ENCODE assay signal across 9 cellular contexts in the genomic region with DNA sequence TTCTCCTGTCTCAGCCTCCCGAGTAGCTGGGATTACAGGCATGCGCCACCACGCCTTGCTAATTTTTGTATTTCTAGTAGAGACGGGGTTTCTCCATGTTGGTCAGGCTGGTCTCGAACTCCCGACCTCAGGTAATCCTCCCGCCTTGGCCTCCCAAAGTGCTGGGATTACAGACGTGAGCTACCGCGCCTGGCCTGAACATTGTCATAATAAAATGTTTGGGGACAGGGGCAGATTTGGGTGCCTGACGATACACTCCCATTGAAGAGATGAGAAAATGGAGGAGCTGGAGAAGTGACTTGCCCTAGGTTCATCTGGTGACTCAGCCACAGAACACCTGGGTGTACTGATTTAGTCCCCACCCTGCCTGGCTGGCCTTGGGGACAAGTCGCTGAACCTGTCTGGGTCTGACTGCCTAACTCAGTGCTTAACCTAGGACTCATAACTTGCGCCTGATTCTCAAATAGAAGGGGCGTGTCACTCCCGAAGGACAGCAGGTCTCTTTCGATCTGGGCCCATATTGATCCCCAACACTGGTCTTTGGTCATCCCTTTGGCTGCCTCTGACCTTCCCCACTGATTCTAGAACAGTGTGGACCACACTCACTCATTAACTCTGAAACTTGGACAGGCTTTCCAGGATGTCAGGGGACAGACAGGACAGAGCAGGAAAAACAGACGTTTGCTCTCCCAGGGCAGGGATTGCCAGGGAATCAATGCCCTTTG. TPM values are rescaled to one million over a fixed set of nuclear protein-coding genes. Genes with fewer than 3 reads are reported as not detected.
DNase-seq lines count a peak whose midpoint lies in the region; ATAC-seq, FAIRE-seq and TF ChIP-seq lines count a peak whose summit lies in the region.
"Had no signal": no experiment of that assay in that cellular context is flagged by ENCODE, and none has a peak within 500 bp of the region (broad histone marks: within the 10 kb centered on the region; RNA-seq: fewer than 3 reads in every experiment).

No MANE protein-coding gene starts in this region.

- peak overlapping the region in 2 of 4 donors; percentile 26 to 59 for H3K4me3 ChIP-seq in adrenal gland
- H3K4me3 ChIP-seq in liver (ENCODE audit: low read depth in 1 of 3, low read length in 3 of 3): peak overlapping the region in 1 of 3 donors; percentile 37
- H3K4me3 ChIP-seq in tibial artery: peak overlapping the region; percentile 56 to 79

- H3K27me3 Mint-ChIP-seq in activated T-cell treated with anti-CD3 and anti-CD28 coated beads, Interleukin-2, amount 50 U/mL, for 4 hours (ENCODE audit: low read depth): no peaks in the 10 kb centered on the region

- peaks cover 19% of the 10 kb centered on the region for H3K4me1 Mint-ChIP-seq in activated T-cell treated with anti-CD3 and anti-CD28 coated beads, Interleukin-2, amount 50 U/mL, for 4 hours (ENCODE audit: low read depth)

- no peak overlapping the region for H3K9ac ChIP-seq in liver (ENCODE audit: low read depth in 1 of 2, low read length in 2 of 2)

- DNase-seq in activated T-cell treated with anti-CD3 and anti-CD28 coated beads, Interleukin-2, amount 50 U/mL, for 4 hours: no peak
- DNase-seq in activated T-cell treated with anti-CD3 and anti-CD28 coated beads, Interleukin-2, amount 50 U/mL, for 1 hour: no peak
- no peak for DNase-seq in adrenal gland
- no peak for DNase-seq in tibial artery
- no peak for DNase-seq in NCI-H2227 treated with DMSO at 0.1 percent for 48 hours (lab: John Stamatoyannopoulos, UW)
- DNase-seq in GM19239 (ENCODE audit: insufficient read length, low spot score): no peak

- TF ChIP-seq CTCF in adrenal gland (IDR thresholded peaks at IDR 0.05): no peak
- no peak for TF ChIP-seq CTCF in liver (IDR thresholded peaks at IDR 0.05; ENCODE audit: low read depth, low read length, missing input control)
- no peak for TF ChIP-seq CTCF in tibial artery (IDR thresholded peaks at IDR 0.05)

- FAIRE-seq in GM19239 (lab: Jason Lieb, UNC): no peak

- WGBS in adrenal gland, 4 donors: 65 to 72% (median 67%) methylated on average over 17 of the region's 17 CpGs
- 34% methylated on average over 17 of the region's 17 CpGs for WGBS in liver

- peak in 1 of 2 donors; percentile 34 for TF ChIP-seq RAD21 in liver (IDR thresholded peaks at IDR 0.05)

- no peaks in the 10 kb centered on the region for H3K36me3 ChIP-seq in adrenal gland (replicated peaks in 1 of 2)
- no peaks in the 10 kb centered on the region for H3K36me3 ChIP-seq in liver (ENCODE audit: control insufficient read depth in 4 of 4, insufficient read depth in 3 of 4, low read depth in 1 of 4, low read length in 3 of 4)
- no peaks in the 10 kb centered on the region for H3K36me3 ChIP-seq in tibial artery

- no peaks in the 10 kb centered on the region for H3K36me3 Mint-ChIP-seq in activated T-cell treated with anti-CD3 and anti-CD28 coated beads, Interleukin-2, amount 50 U/mL, for 4 hours (ENCODE audit: insufficient read depth)

- TF ChIP-seq POLR2A in adrenal gland (IDR thresholded peaks at IDR 0.05): no peak

- H3K9me3 Mint-ChIP-seq in activated T-cell treated with anti-CD3 and anti-CD28 coated beads, Interleukin-2, amount 50 U/mL, for 4 hours: no peaks in the 10 kb centered on the region

- H3K4me1 ChIP-seq in adrenal gland (replicated peaks in 1 of 2) (peaks cover 10 to 17% of the 10 kb centered on the region in 2 donors), liver (ENCODE audit: control insufficient read depth in 4 of 4, insufficient read depth in 4 of 4, low read length in 3 of 4) (peaks cover 3 to 32% (median 15%) of the 10 kb centered on the region in 4 donors), tibial artery (peaks cover 6 to 22% (median 13%) of the 10 kb centered on the region in 4 donors)

- H3K27ac ChIP-seq in adrenal gland (peak overlapping the region in 3 of 5 donors; percentile 55 to 90 (median 88)), liver (ENCODE audit: low read depth in 1 of 2, low read length in 2 of 2) (peak overlapping the region; percentile 84 to 88), tibial artery (peak overlapping the region; percentile 82 to 88)

- ATAC-seq in activated T-cell treated with anti-CD3 and anti-CD28 coated beads, Interleukin-2, amount 50 U/mL, for 4 hours: no peak
- ATAC-seq in GM18909 (IDR thresholded peaks at IDR 0.05; ENCODE audit: poor library complexity, unreplicated experiment): no peak

- peak overlapping the region; percentile 85 for H3K4me3 Mint-ChIP-seq in activated T-cell treated with anti-CD3 and anti-CD28 coated beads, Interleukin-2, amount 50 U/mL, for 4 hours

- intact Hi-C loops in adrenal gland (cut with DNase I): loop anchor here in 1 of 2 donors (10.0 kb wide), 1 partner anchor 93 kb away; no protein-coding TSS in a partner anchor
- intact Hi-C loops in tibial artery (cut with DNase I; ENCODE audit: low total_unique reads): loop anchor here (5.0 kb wide), 1 partner anchor 84 kb away; the partner anchor contains the start of gene NAPA

- H3K9me3 ChIP-seq in adrenal gland (replicated peaks in 1 of 3) (no peaks in the 10 kb centered on the region), liver (ENCODE audit: control insufficient read depth in 4 of 4, low read length in 3 of 4) (no peaks in the 10 kb centered on the region), tibial artery (no peaks in the 10 kb centered on the region)

- H3K27me3 ChIP-seq in adrenal gland (no peaks in the 10 kb centered on the region), liver (ENCODE audit: control insufficient read depth in 4 of 4, insufficient read depth in 4 of 4, low read length in 3 of 4) (no peaks in the 10 kb centered on the region), tibial artery (no peaks in the 10 kb centered on the region)

TF ChIP-seq in liver, 16 proteins besides CTCF, POLR2A, EP300 and RAD21 (continues in another document):
- TF ChIP-seq SP1 (IDR thresholded peaks at IDR 0.05): peak; percentile 89
- TF ChIP-seq, protein P1, sequence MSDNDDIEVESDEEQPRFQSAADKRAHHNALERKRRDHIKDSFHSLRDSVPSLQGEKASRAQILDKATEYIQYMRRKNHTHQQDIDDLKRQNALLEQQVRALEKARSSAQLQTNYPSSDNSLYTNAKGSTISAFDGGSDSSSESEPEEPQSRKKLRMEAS (IDR thresholded peaks at IDR 0.05): peak; percentile 81
- TF ChIP-seq HNF4G (IDR thresholded peaks at IDR 0.05): peak; percentile 46
- no peak for TF ChIP-seq GABPA (IDR thresholded peaks at IDR 0.05 in 1 of 2, conservative IDR thresholded peaks at IDR 0.05 in 1 of 2)
- peak; percentile 87 for TF ChIP-seq YY1 (IDR thresholded peaks at IDR 0.05)
- TF ChIP-seq RXRA (IDR thresholded peaks at IDR 0.05): peak; percentile 63 to 87
- TF ChIP-seq JUND (IDR thresholded peaks at IDR 0.05): peak in 1 of 2 donors; percentile 40
- TF ChIP-seq FOXA1 (IDR thresholded peaks at IDR 0.05): no peak
- peak; percentile 41 for TF ChIP-seq TAF1 (conservative IDR thresholded peaks at IDR 0.05)
- no peak for TF ChIP-seq EGR1 (IDR thresholded peaks at IDR 0.05; ENCODE audit: low read depth in 2 of 2)
- TF ChIP-seq NR2F2 (IDR thresholded peaks at IDR 0.05): peak; percentile 10
- peak; percentile 43 for TF ChIP-seq FOXA2 (IDR thresholded peaks at IDR 0.05)
- TF ChIP-seq, protein P2, sequence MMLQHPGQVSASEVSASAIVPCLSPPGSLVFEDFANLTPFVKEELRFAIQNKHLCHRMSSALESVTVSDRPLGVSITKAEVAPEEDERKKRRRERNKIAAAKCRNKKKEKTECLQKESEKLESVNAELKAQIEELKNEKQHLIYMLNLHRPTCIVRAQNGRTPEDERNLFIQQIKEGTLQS (IDR thresholded peaks at IDR 0.05): peak; percentile 11
- TF ChIP-seq, protein P3, sequence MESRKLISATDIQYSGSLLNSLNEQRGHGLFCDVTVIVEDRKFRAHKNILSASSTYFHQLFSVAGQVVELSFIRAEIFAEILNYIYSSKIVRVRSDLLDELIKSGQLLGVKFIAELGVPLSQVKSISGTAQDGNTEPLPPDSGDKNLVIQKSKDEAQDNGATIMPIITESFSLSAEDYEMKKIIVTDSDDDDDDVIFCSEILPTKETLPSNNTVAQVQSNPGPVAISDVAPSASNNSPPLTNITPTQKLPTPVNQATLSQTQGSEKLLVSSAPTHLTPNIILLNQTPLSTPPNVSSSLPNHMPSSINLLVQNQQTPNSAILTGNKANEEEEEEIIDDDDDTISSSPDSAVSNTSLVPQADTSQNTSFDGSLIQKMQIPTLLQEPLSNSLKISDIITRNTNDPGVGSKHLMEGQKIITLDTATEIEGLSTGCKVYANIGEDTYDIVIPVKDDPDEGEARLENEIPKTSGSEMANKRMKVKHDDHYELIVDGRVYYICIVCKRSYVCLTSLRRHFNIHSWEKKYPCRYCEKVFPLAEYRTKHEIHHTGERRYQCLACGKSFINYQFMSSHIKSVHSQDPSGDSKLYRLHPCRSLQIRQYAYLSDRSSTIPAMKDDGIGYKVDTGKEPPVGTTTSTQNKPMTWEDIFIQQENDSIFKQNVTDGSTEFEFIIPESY (IDR thresholded peaks at IDR 0.05): peak; percentile 83

RNA-seq across cellular contexts. Expression of gene BICRA, which starts 7.6 kb away (rescaled TPM):
- 10 to 100 TPM; 11.8 to 16.3 (median 11.9) TPM for total RNA-seq in activated T-cell treated with anti-CD3 and anti-CD28 coated beads, Interleukin-2, amount 50 U/mL, for 4 hours
- total RNA-seq in adrenal gland (10 to 100 TPM in 4 of 8 donors, 1 to 10 TPM in 4; 5.3 to 16.8 (median 9.0) TPM), liver (1 to 10 TPM; 3.0 to 8.9 TPM)
- polyA plus RNA-seq in adrenal gland (10 to 100 TPM in 2 of 3 donors, 1 to 10 TPM in 1; 4.3 to 24.6 (median 14.5) TPM), liver (1 to 10 TPM in 1 of 2 donors, under 1 TPM in 1; 0.63 to 2.9 TPM)

RNA-seq across cellular contexts. Expression of gene ZNF541, which starts 28.4 kb away (rescaled TPM):
- total RNA-seq in activated T-cell treated with anti-CD3 and anti-CD28 coated beads, Interleukin-2, amount 50 U/mL, for 4 hours: under 1 TPM; 0.11 to 0.22 (median 0.13) TPM
- 10 to 100 TPM in 2 of 8 donors, 1 to 10 TPM in 4, under 1 TPM in 2; 0.18 to 14.0 (median 3.8) TPM for total RNA-seq in adrenal gland
- polyA plus RNA-seq in adrenal gland: 10 to 100 TPM in 2 of 3 donors, under 1 TPM in 1; 0.18 to 14.5 (median 11.6) TPM
- under 1 TPM; 0.05 to 0.08 TPM for total RNA-seq in liver
- polyA plus RNA-seq in liver: under 1 TPM in 1 of 2 donors, not detected in 1; 0.09 TPM
- total RNA-seq: Daoy had no signal
